Comparison of ENCODE assay signal across 21 cellular contexts in the genomic region with DNA sequence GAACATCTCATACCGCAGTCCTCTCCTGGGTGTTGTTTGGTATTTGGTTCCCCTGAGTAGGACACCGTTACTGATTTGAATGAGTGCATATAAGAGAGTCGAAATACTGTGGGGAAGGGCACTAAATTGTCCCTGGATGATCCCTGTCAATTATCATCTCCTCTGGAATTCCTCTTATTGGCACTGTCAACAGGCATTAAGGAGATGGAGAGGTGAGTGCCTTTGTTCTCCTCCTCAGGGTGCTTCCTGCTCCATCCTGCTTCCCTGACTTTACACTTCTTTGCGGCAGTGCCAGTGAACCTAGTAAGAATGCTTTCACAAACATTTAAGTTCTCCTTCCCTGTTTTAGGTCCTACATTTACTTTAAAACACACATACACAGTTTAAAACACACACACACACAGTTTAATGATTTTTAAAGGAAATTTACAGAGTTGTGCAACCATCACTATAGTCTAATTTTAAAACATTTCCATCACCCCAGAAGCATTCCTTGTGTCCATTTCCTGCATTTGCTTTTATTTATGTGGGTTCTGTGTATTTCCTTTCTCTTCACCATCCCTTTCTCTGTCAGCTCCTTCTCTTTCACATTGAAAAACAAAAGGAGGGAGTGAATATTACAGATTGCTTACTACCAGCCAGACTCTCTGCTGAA. TPM values are rescaled to one million over a fixed set of nuclear protein-coding genes. Genes with fewer than 3 reads are reported as not detected.
A peak's percentile ranks its signal among the peaks of the same experiment; 100 is the strongest.
DNase-seq lines count a peak whose midpoint lies in the region; ATAC-seq and TF ChIP-seq lines count a peak whose summit lies in the region.
"Had no signal": no experiment of that assay in that cellular context is flagged by ENCODE, and none has a peak within 500 bp of the region (broad histone marks: within the 10 kb centered on the region; RNA-seq: fewer than 3 reads in every experiment).

No MANE protein-coding gene starts in this region.

- no peak overlapping the region for H4K91ac ChIP-seq in mesenchymal stem cell (ENCODE audit: low read length)

- H2BK12ac ChIP-seq in mesenchymal stem cell (ENCODE audit: low read length in 2 of 2), result no peak overlapping the region

- H3K9me3 Mint-ChIP-seq in CD4-positive, CD25-positive, alpha-beta regulatory T cell, result peaks cover 0 to 2% (median 0%) of the 10 kb centered on the region in 7 donors
- no peaks in the 10 kb centered on the region for H3K9me3 Mint-ChIP-seq in activated naive CD4-positive, alpha-beta T cell treated with anti-CD3 and anti-CD28 coated beads, Interleukin-2, amount 50 U/mL, for 72 hours
- H3K9me3 Mint-ChIP-seq: immature natural killer cell had no signal

- peaks cover 16% of the 10 kb centered on the region for H3K36me3 ChIP-seq in CD4-positive, CD25-positive, alpha-beta regulatory T cell (ENCODE audit: control insufficient read depth, insufficient read depth, low read length)
- H3K36me3 ChIP-seq in HUES64 (ENCODE audit: insufficient read depth, low read length) (0 out of 2 replicates have a peak, but pooled peaks cover 2% of the 10 kb centered on the region), mesenchymal stem cell (ENCODE audit: control insufficient read depth in 1 of 2, insufficient read depth in 2 of 2, low read depth in 1 of 2, low read length in 2 of 2) (peaks cover 0 to 21% of the 10 kb centered on the region in 2 experiments)
- H3K36me3 ChIP-seq: ovary, right lobe of liver had no signal

- WGBS in HUES64, result 7% methylated on average over 3 of the region's 4 CpGs
- WGBS in mesenchymal stem cell, result 53% methylated on average over 4 of the region's 4 CpGs
- 82% methylated on average over 4 of the region's 4 CpGs for WGBS in right cardiac atrium

- H3K27me3 Mint-ChIP-seq in CD4-positive, CD25-positive, alpha-beta regulatory T cell, result no peaks in the 10 kb centered on the region

- TF ChIP-seq CTCF in choroid plexus epithelial cell (conservative IDR thresholded peaks at IDR 0.05; ENCODE audit: low read depth, low read length), result no peak

- no peak overlapping the region for H3K23ac ChIP-seq in mesenchymal stem cell (ENCODE audit: low read length in 2 of 2)

- H2BK120ac ChIP-seq in mesenchymal stem cell (ENCODE audit: low read depth, low read length), result no peak overlapping the region

- peaks cover 0 to 17% (median 7%) of the 10 kb centered on the region in 4 donors for H3K4me1 Mint-ChIP-seq in CD4-positive, CD25-positive, alpha-beta regulatory T cell
- H3K4me1 Mint-ChIP-seq: CD14-positive monocyte had no signal

- H2BK15ac ChIP-seq in mesenchymal stem cell (ENCODE audit: low read depth, poor library complexity, severe bottlenecking), result no peak overlapping the region

- H2BK5ac ChIP-seq in mesenchymal stem cell (ENCODE audit: low read depth, low read length, poor library complexity, severe bottlenecking), result no peak overlapping the region

- no peak overlapping the region for H3K4me2 ChIP-seq in mesenchymal stem cell (ENCODE audit: low read length, poor library complexity, severe bottlenecking)

- no peak overlapping the region for H3K4ac ChIP-seq in mesenchymal stem cell (ENCODE audit: low read depth in 1 of 2, low read length in 2 of 2)

- no peak overlapping the region for H2AK5ac ChIP-seq in mesenchymal stem cell (ENCODE audit: low read length, severe bottlenecking)

- H3K14ac ChIP-seq in mesenchymal stem cell (ENCODE audit: low read length in 2 of 2), result no peak overlapping the region

- intact Hi-C loops in right cardiac atrium (cut with DNase I), result no loop called here

- peak overlapping the region in 2 of 3 donors; percentile 33 to 45 for H3K27ac Mint-ChIP-seq in CD4-positive, CD25-positive, alpha-beta regulatory T cell
- peak overlapping the region in 1 of 2 donors; percentile 60 for H3K27ac Mint-ChIP-seq in activated naive CD4-positive, alpha-beta T cell treated with anti-CD3 and anti-CD28 coated beads, Interleukin-2, amount 50 U/mL, for 72 hours

- no peaks in the 10 kb centered on the region for H3K27me3 ChIP-seq in CD4-positive, CD25-positive, alpha-beta regulatory T cell (ENCODE audit: control insufficient read depth, insufficient read depth, low read length)
- no peaks in the 10 kb centered on the region for H3K27me3 ChIP-seq in HUES64 (ENCODE audit: insufficient read depth, low read length)
- H3K27me3 ChIP-seq in mesenchymal stem cell (ENCODE audit: control insufficient read depth in 1 of 2, insufficient read depth in 1 of 2, low read length in 2 of 2), result no peaks in the 10 kb centered on the region
- no peaks in the 10 kb centered on the region for H3K27me3 ChIP-seq in right cardiac atrium (ENCODE audit: control insufficient read depth, insufficient read depth)
- H3K27me3 ChIP-seq: ovary, right lobe of liver had no signal

- no peak overlapping the region for H4K8ac ChIP-seq in mesenchymal stem cell (ENCODE audit: low read length)

- no peak for ATAC-seq in CD4-positive, CD25-positive, alpha-beta regulatory T cell (ENCODE audit: low read depth in 2 of 2)
- ATAC-seq in activated naive CD4-positive, alpha-beta T cell treated with anti-CD3 and anti-CD28 coated beads, Interleukin-2, amount 50 U/mL, for 72 hours, result no peak
- ATAC-seq in right cardiac atrium, result no peak
- ATAC-seq: esophagus mucosa, right lobe of liver had no signal

- no peak overlapping the region for H3K4me3 Mint-ChIP-seq in CD4-positive, CD25-positive, alpha-beta regulatory T cell
- H3K4me3 Mint-ChIP-seq: CD14-positive monocyte, immature natural killer cell had no signal

- H3K36me3 Mint-ChIP-seq in CD4-positive, CD25-positive, alpha-beta regulatory T cell, result peaks cover 40% of the 10 kb centered on the region
- H3K36me3 Mint-ChIP-seq in activated naive CD4-positive, alpha-beta T cell treated with anti-CD3 and anti-CD28 coated beads, Interleukin-2, amount 50 U/mL, for 72 hours, result no peaks in the 10 kb centered on the region

- H3K79me1 ChIP-seq in mesenchymal stem cell (replicated peaks; ENCODE audit: low read length, poor library complexity, severe bottlenecking), result no peaks in the 10 kb centered on the region

- no peaks in the 10 kb centered on the region for H3K4me1 ChIP-seq in CD4-positive, CD25-positive, alpha-beta regulatory T cell (ENCODE audit: control insufficient read depth, insufficient read depth, low read length, poor library complexity, severe bottlenecking)
- H3K4me1 ChIP-seq in HUES64 (ENCODE audit: insufficient read depth, low read length), result peaks cover 5% of the 10 kb centered on the region
- H3K4me1 ChIP-seq in mesenchymal stem cell (ENCODE audit: control insufficient read depth, insufficient read depth, low read depth, low read length), result no peaks in the 10 kb centered on the region
- no peaks in the 10 kb centered on the region for H3K4me1 ChIP-seq in right cardiac atrium (ENCODE audit: control insufficient read depth, insufficient read depth, low read length)
- H3K4me1 ChIP-seq: right lobe of liver had no signal

- no peak overlapping the region for H2AFZ ChIP-seq in mesenchymal stem cell (ENCODE audit: low read depth, low read length)

- no peaks in the 10 kb centered on the region for H3K9me3 ChIP-seq in CD4-positive, CD25-positive, alpha-beta regulatory T cell (ENCODE audit: control insufficient read depth in 2 of 2, low read length in 2 of 2)
- H3K9me3 ChIP-seq in HUES64 (ENCODE audit: insufficient read depth, low read depth, low read length), result no peaks in the 10 kb centered on the region
- no peaks in the 10 kb centered on the region for H3K9me3 ChIP-seq in mesenchymal stem cell (ENCODE audit: control insufficient read depth, low read length)
- H3K9me3 ChIP-seq in right cardiac atrium (ENCODE audit: control insufficient read depth, low read length), result no peaks in the 10 kb centered on the region
- H3K9me3 ChIP-seq: ovary, right lobe of liver had no signal

- H3K9ac ChIP-seq in HUES64 (ENCODE audit: low read depth, low read length) (no peak overlapping the region; the same call in 1 of the 2 replicates), mesenchymal stem cell (ENCODE audit: low read length) (peak overlapping the region; percentile 11)

- no peak overlapping the region for H3K27ac ChIP-seq in CD4-positive, CD25-positive, alpha-beta regulatory T cell (ENCODE audit: insufficient read depth, low read length, poor library complexity, severe bottlenecking)
- peak overlapping the region; percentile 76 for H3K27ac ChIP-seq in HUES64 (ENCODE audit: low read depth, low read length)
- no peak overlapping the region for H3K27ac ChIP-seq in mesenchymal stem cell (ENCODE audit: low read length, poor library complexity, severe bottlenecking)
- no peak overlapping the region for H3K27ac ChIP-seq in right cardiac atrium (ENCODE audit: low read length)
- H3K27ac ChIP-seq: ovary, right lobe of liver had no signal

- H3K4me3 ChIP-seq in CD4-positive, CD25-positive, alpha-beta regulatory T cell (ENCODE audit: low read depth, low read length), result no peak overlapping the region
- H3K4me3 ChIP-seq in HUES64 (ENCODE audit: low read length), result no peak overlapping the region
- H3K4me3 ChIP-seq in choroid plexus epithelial cell (ENCODE audit: low read depth, low read length), result no peak overlapping the region
- H3K4me3 ChIP-seq in mesenchymal stem cell (ENCODE audit: insufficient read depth in 1 of 2, low read depth in 1 of 2, low read length in 2 of 2), result no peak overlapping the region
- no peak overlapping the region for H3K4me3 ChIP-seq in right cardiac atrium (ENCODE audit: low read length)
- H3K4me3 ChIP-seq: lung, ovary, right lobe of liver had no signal

- DNase-seq in CD4-positive, CD25-positive, alpha-beta regulatory T cell, result no peak
- DNase-seq in choroid plexus epithelial cell (ENCODE audit: low read depth), result peak; percentile 16
- peak; percentile 51 for DNase-seq in mesenchymal stem cell
- no peak for DNase-seq in NCI-H446 (lab: John Stamatoyannopoulos, UW)
- no peak for DNase-seq in mucosa of gallbladder (ENCODE audit: low spot score)
- DNase-seq in activated naive CD4-positive, alpha-beta T cell treated with anti-CD3 and anti-CD28 coated beads, Interleukin-2, amount 50 U/mL, for 72 hours (ENCODE audit: low spot score in 2 of 2), result no peak
- DNase-seq in right cardiac atrium, result no peak
- DNase-seq: activated CD4-positive, alpha-beta T cell treated with anti-CD3 and anti-CD28 coated beads, Interleukin-2, amount 50 U/mL, for 48 hours; central memory CD4-positive, alpha-beta T cell; GF-D8; GOT3; immature natural killer cell; KG1; NCI-H1930; ovary; right lobe of liver; stimulated activated CD4-positive, alpha-beta T cell treated with anti-CD3 and anti-CD28 coated beads, Interleukin-15, amount 100 ng/mL, for 24 hours had no signal

- no peak overlapping the region for H3K18ac ChIP-seq in mesenchymal stem cell (ENCODE audit: low read depth in 1 of 2, low read length in 2 of 2)

RNA-seq across cellular contexts. Expression of a gene that starts 20.9 kb away (rescaled TPM):
- total RNA-seq in CD4-positive, CD25-positive, alpha-beta regulatory T cell, result 47.5 TPM
- polyA plus RNA-seq in CD4-positive, CD25-positive, alpha-beta regulatory T cell, result 10 to 100 TPM; 16.6 to 25.3 (median 19.3) TPM
- polyA plus RNA-seq in HUES64 (2013, experiment 1 of 2), result 8.1 TPM
- polyA plus RNA-seq in HUES64 (2013, experiment 2 of 2), result 7.5 TPM
- 13.3 TPM for polyA plus RNA-seq in mesenchymal stem cell (2013, experiment 1 of 2)
- 11.8 TPM for polyA plus RNA-seq in mesenchymal stem cell (2013, experiment 2 of 2)
- total RNA-seq in mucosa of gallbladder (11.7 TPM), right cardiac atrium (1 to 10 TPM; 6.8 to 9.1 (median 8.3) TPM)
- total RNA-seq in activated naive CD4-positive, alpha-beta T cell treated with anti-CD3 and anti-CD28 coated beads, Interleukin-2, amount 50 U/mL, for 72 hours, result 10 to 100 TPM; 12.3 to 16.9 TPM
- 13.6 TPM for polyA plus RNA-seq in right cardiac atrium

RNA-seq across cellular contexts. Expression of a gene that starts 31.4 kb away (rescaled TPM):
- total RNA-seq in CD4-positive, CD25-positive, alpha-beta regulatory T cell, result 74.3 TPM
- polyA plus RNA-seq in CD4-positive, CD25-positive, alpha-beta regulatory T cell, result 10 to 100 TPM; 34.9 to 69.5 (median 44.0) TPM
- 1.9 TPM for polyA plus RNA-seq in HUES64 (2013, experiment 1 of 2)
- polyA plus RNA-seq in HUES64 (2013, experiment 2 of 2), result 2.4 TPM
- polyA plus RNA-seq in mesenchymal stem cell (2013, experiment 1 of 2), result 13.2 TPM
- polyA plus RNA-seq in mesenchymal stem cell (2013, experiment 2 of 2), result 12.4 TPM
- total RNA-seq in mucosa of gallbladder (9.4 TPM), right cardiac atrium (1 to 10 TPM; 4.5 to 7.5 (median 6.6) TPM)
- 10 to 100 TPM; 12.4 to 15.4 TPM for total RNA-seq in activated naive CD4-positive, alpha-beta T cell treated with anti-CD3 and anti-CD28 coated beads, Interleukin-2, amount 50 U/mL, for 72 hours
- polyA plus RNA-seq in right cardiac atrium, result 2.1 TPM

Comparison
In these comparisons a context has a peak if more than half of its experiments do, and no peak if none do; other contexts are left out.
1. DNase-seq: peak in choroid plexus epithelial cell (single experiment) and mesenchymal stem cell (single experiment); none in CD4-positive, CD25-positive, alpha-beta regulatory T cell (0 of 3), NCI-H446 (0 of 2), mucosa of gallbladder (single experiment), activated naive CD4-positive, alpha-beta T cell treated with anti-CD3 and anti-CD28 coated beads, Interleukin-2, amount 50 U/mL, for 72 hours (0 of 2) and right cardiac atrium (0 of 3).